Comparison of ENCODE assay signal across 8 cellular contexts in genomic region chr6:36724514-36725385, GRCh38. TPM values are rescaled to one million over a fixed set of nuclear protein-coding genes. Genes with fewer than 3 reads are reported as not detected.
DNase-seq lines count a peak whose midpoint lies in the region; ATAC-seq and TF ChIP-seq lines count a peak whose summit lies in the region.

No MANE protein-coding gene starts in this region.

- H3K4me3 ChIP-seq in SJSA1 = no peak overlapping the region
- no peak overlapping the region for H3K4me3 ChIP-seq in brain microvascular endothelial cell (ENCODE audit: low read depth, low read length)

- TF ChIP-seq CTCF in LNCAP (IDR thresholded peaks at IDR 0.05) (peak; percentile 59), brain microvascular endothelial cell (IDR thresholded peaks at IDR 0.05; ENCODE audit: low read depth, low read length, missing control alignments) (peak; percentile 77)

- no peak for ATAC-seq in HG03521 (IDR thresholded peaks at IDR 0.05; ENCODE audit: unreplicated experiment)
- ATAC-seq in stimulated activated naive B cell treated with anti-CD40 and anti-IgM and Interleukin-4, amounts not matched to agents 10 μg/mL and 1 μg/mL and 100 μg/mL, for 72 hours (replicated peaks) = no peak

- H3K4me1 Mint-ChIP-seq in stimulated activated naive B cell treated with anti-CD40 and anti-IgM and Interleukin-4, amounts not matched to agents 10 μg/mL and 1 μg/mL and 100 μg/mL, for 72 hours = peaks cover 51 to 74% of the 10 kb centered on the region in 2 donors

- H3K9me3 ChIP-seq in SJSA1 (replicated peaks) = no peaks in the 10 kb centered on the region

- H3K9me3 Mint-ChIP-seq in stimulated activated naive B cell treated with anti-CD40 and anti-IgM and Interleukin-4, amounts not matched to agents 10 μg/mL and 1 μg/mL and 100 μg/mL, for 72 hours = peaks cover 0 to 5% of the 10 kb centered on the region in 2 donors

- H3K27me3 ChIP-seq in SJSA1 (replicated peaks) = no peaks in the 10 kb centered on the region
- H3K27me3 ChIP-seq in brain microvascular endothelial cell (replicated peaks) = no peaks in the 10 kb centered on the region

- no peak overlapping the region for H3K27ac Mint-ChIP-seq in stimulated activated naive B cell treated with anti-CD40 and anti-IgM and Interleukin-4, amounts not matched to agents 10 μg/mL and 1 μg/mL and 100 μg/mL, for 72 hours

- no peak overlapping the region for H3K4me3 Mint-ChIP-seq in stimulated activated naive B cell treated with anti-CD40 and anti-IgM and Interleukin-4, amounts not matched to agents 10 μg/mL and 1 μg/mL and 100 μg/mL, for 72 hours

- no peak overlapping the region for H3K27ac ChIP-seq in SJSA1
- no peak overlapping the region for H3K27ac ChIP-seq in brain microvascular endothelial cell

- DNase-seq in G401 (ENCODE audit: low spot score) (peak; percentile 50), SJSA1 (ENCODE audit: low read depth in 1 of 2, low spot score in 2 of 2) (peak; percentile 39 to 68), brain microvascular endothelial cell (peak; percentile 65), iris pigment epithelial cell (ENCODE audit: low read depth) (peak; percentile 65)
- peak; percentile 13 to 63 (median 18) for DNase-seq in stimulated activated CD4-positive, alpha-beta T cell treated with anti-CD3 and anti-CD28 coated beads, TNF-alpha, amount 100 ng/mL, for 24 hours (ENCODE audit: low read depth in 3 of 3)
- DNase-seq in stimulated activated naive B cell treated with anti-CD40 and anti-IgM and Interleukin-4, amounts not matched to agents 10 μg/mL and 1 μg/mL and 100 μg/mL, for 72 hours = no peak

- H3K27me3 Mint-ChIP-seq in stimulated activated naive B cell treated with anti-CD40 and anti-IgM and Interleukin-4, amounts not matched to agents 10 μg/mL and 1 μg/mL and 100 μg/mL, for 72 hours = no peaks in the 10 kb centered on the region

- no peaks in the 10 kb centered on the region for H3K36me3 Mint-ChIP-seq in stimulated activated naive B cell treated with anti-CD40 and anti-IgM and Interleukin-4, amounts not matched to agents 10 μg/mL and 1 μg/mL and 100 μg/mL, for 72 hours

- H3K4me1 ChIP-seq in SJSA1 (replicated peaks) = peaks cover 12% of the 10 kb centered on the region

- H3K36me3 ChIP-seq in SJSA1 = no peaks in the 10 kb centered on the region
- H3K36me3 ChIP-seq in brain microvascular endothelial cell (replicated peaks) = no peaks in the 10 kb centered on the region

- in situ Hi-C loops in G401 (cut with HindIII; ENCODE audit: low sequenced_read_pairs) = no loop called here
- in situ Hi-C loops in brain microvascular endothelial cell (cut with HindIII; ENCODE audit: low pct_ligation_motif_present, low sequenced_read_pairs) = no loop called here

RNA-seq across cellular contexts. Expression of gene RAB44, which starts 27.1 kb away (rescaled TPM):
- 0.06 TPM in 1 of 2 replicates, not detected in the other for total RNA-seq in G401 (2014; rRNA removed; shearing (Covaris generic))
- not detected in 2 replicates for total RNA-seq in SJSA1 (2014; rRNA removed; shearing (Covaris generic))

RNA-seq across cellular contexts. Expression of gene CDKN1A, which starts 46.2 kb away (rescaled TPM):
- total RNA-seq in G401 (2014; rRNA removed; shearing (Covaris generic)) = 105 and 117 TPM in 2 replicates
- total RNA-seq in SJSA1 (2014; rRNA removed; shearing (Covaris generic)) = 125 and 133 TPM in 2 replicates
